Comparison of ENCODE assay signal across 24 cellular contexts in the genomic region with DNA sequence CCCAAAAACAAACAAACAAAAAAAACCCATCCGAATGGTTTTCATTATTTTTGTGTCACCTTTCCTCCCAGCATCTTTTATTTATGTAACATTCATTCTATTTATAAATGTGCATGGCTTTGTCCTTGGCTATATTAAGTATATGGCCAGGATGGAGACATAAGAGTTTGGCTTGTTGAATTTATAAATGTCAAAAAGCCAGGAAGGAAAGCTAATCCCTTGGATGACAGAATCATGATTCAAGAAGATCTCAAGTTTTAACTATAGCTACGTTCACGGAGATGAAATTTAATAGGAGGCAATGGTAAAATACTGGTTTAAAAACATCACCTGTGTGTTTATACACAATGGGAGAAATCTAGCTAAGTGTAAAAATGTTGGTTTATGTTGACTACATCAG. TPM values are rescaled to one million over a fixed set of nuclear protein-coding genes. Genes with fewer than 3 reads are reported as not detected.
DNase-seq lines count a peak whose midpoint lies in the region; ATAC-seq and TF ChIP-seq lines count a peak whose summit lies in the region.
"Had no signal": no experiment of that assay in that cellular context is flagged by ENCODE, and none has a peak within 500 bp of the region (broad histone marks: within the 10 kb centered on the region; RNA-seq: fewer than 3 reads in every experiment).

No MANE protein-coding gene starts in this region.

- no peak overlapping the region for H3K4me3 Mint-ChIP-seq in T-helper 17 cell
- H3K4me3 Mint-ChIP-seq in activated CD4-positive, alpha-beta memory T cell treated with anti-CD3 and anti-CD28 coated beads, Interleukin-2, amount 10 ng/mL, durations not matched to agents 7 days and 5 days, result no peak overlapping the region
- H3K4me3 Mint-ChIP-seq: activated CD4-positive, alpha-beta T cell treated with anti-CD3 and anti-CD28 coated beads, Interleukin-2, amount 10 ng/mL, durations not matched to agents 24 days and 14 days; activated T-cell treated with anti-CD3 and anti-CD28 coated beads, Interleukin-2, amount 50 U/mL, for 4 hours; type B pancreatic cell had no signal

- no peak for TF ChIP-seq EP300 in esophagus muscularis mucosa (IDR thresholded peaks at IDR 0.05)

- 41 to 52% methylated on average over 3 of the region's 3 CpGs for WGBS in heart right ventricle, 2 donors
- WGBS in mesenchymal stem cell, result 92% methylated on average over 3 of the region's 3 CpGs
- 70% methylated on average over 3 of the region's 3 CpGs for WGBS in esophagus muscularis mucosa

- no peak overlapping the region for H2AFZ ChIP-seq in mesenchymal stem cell (ENCODE audit: low read depth, low read length)
- H2AFZ ChIP-seq: PC-9 had no signal

- H4K91ac ChIP-seq in mesenchymal stem cell (ENCODE audit: low read length), result no peak overlapping the region

- H3K36me3 ChIP-seq in heart right ventricle (no peaks in the 10 kb centered on the region), right atrium auricular region (no peaks in the 10 kb centered on the region), mesenchymal stem cell (ENCODE audit: control insufficient read depth in 1 of 2, insufficient read depth in 2 of 2, low read depth in 1 of 2, low read length in 2 of 2) (peaks cover 2 to 11% of the 10 kb centered on the region in 2 experiments), skeletal muscle tissue (ENCODE audit: control insufficient read depth in 3 of 3, insufficient read depth in 3 of 3, low read length in 3 of 3) (no peaks in the 10 kb centered on the region), esophagus muscularis mucosa (peaks cover 0 to 3% (median 0%) of the 10 kb centered on the region in 4 donors)
- H3K36me3 ChIP-seq: spleen had no signal

- no peaks in the 10 kb centered on the region for H3K79me1 ChIP-seq in mesenchymal stem cell (replicated peaks; ENCODE audit: low read length, poor library complexity, severe bottlenecking)

- no peak for TF ChIP-seq POLR2A in esophagus muscularis mucosa (IDR thresholded peaks at IDR 0.05; ENCODE audit: low read depth)

- H2BK15ac ChIP-seq in mesenchymal stem cell (ENCODE audit: low read depth, poor library complexity, severe bottlenecking), result no peak overlapping the region

- CTCF ChIA-PET in activated CD4-positive, alpha-beta memory T cell treated with anti-CD3 and anti-CD28 coated beads, Interleukin-2, amount 10 ng/mL, durations not matched to agents 7 days and 5 days (lab: Charles Lee), result no interaction called here

- H2BK12ac ChIP-seq in mesenchymal stem cell (ENCODE audit: low read length in 2 of 2), result no peak overlapping the region

- no peak overlapping the region for H2AK5ac ChIP-seq in mesenchymal stem cell (ENCODE audit: low read length, severe bottlenecking)

- H3K18ac ChIP-seq in mesenchymal stem cell (ENCODE audit: low read depth in 1 of 2, low read length in 2 of 2), result no peak overlapping the region

- intact Hi-C loops in heart right ventricle (cut with DNase I), result loop anchor here in 1 of 10 donors (5.0 kb wide), 1 partner anchor 33 kb away; no protein-coding TSS in a partner anchor
- intact Hi-C loops in esophagus muscularis mucosa (cut with DNase I), result loop anchor here (10.0 kb wide), 1 partner anchor 595 kb away; no protein-coding TSS in a partner anchor

- peak overlapping the region in 6 of 10 donors; percentile 47 to 95 (median 66) for H3K27ac ChIP-seq in heart right ventricle
- peak overlapping the region in 1 of 2 donors; percentile 46 for H3K27ac ChIP-seq in right atrium auricular region
- H3K27ac ChIP-seq in mesenchymal stem cell (ENCODE audit: low read length, poor library complexity, severe bottlenecking), result no peak overlapping the region
- H3K27ac ChIP-seq in skeletal muscle tissue (ENCODE audit: low read depth, low read length), result peak overlapping the region; percentile 69
- H3K27ac ChIP-seq in esophagus muscularis mucosa (replicated peaks in 1 of 4), result no peak overlapping the region
- H3K27ac ChIP-seq: A549, PC-9, WERI-Rb-1 had no signal

- no peak overlapping the region for H4K8ac ChIP-seq in mesenchymal stem cell (ENCODE audit: low read length)

- H3K27me3 ChIP-seq in heart right ventricle, result no peaks in the 10 kb centered on the region
- H3K27me3 ChIP-seq in right atrium auricular region, result no peaks in the 10 kb centered on the region
- H3K27me3 ChIP-seq in mesenchymal stem cell (ENCODE audit: control insufficient read depth in 1 of 2, insufficient read depth in 1 of 2, low read length in 2 of 2), result no peaks in the 10 kb centered on the region
- H3K27me3 ChIP-seq in skeletal muscle tissue (ENCODE audit: control insufficient read depth in 3 of 3, insufficient read depth in 3 of 3, low read length in 3 of 3), result no peaks in the 10 kb centered on the region
- H3K27me3 ChIP-seq in esophagus muscularis mucosa, result no peaks in the 10 kb centered on the region
- H3K27me3 ChIP-seq: spleen had no signal

- no peak for TF ChIP-seq CTCF in heart right ventricle (IDR thresholded peaks at IDR 0.05)
- TF ChIP-seq CTCF in right atrium auricular region (IDR thresholded peaks at IDR 0.05), result no peak
- no peak for TF ChIP-seq CTCF in esophagus muscularis mucosa (IDR thresholded peaks at IDR 0.05)

- no peaks in the 10 kb centered on the region for H3K36me3 Mint-ChIP-seq in T-helper 17 cell (ENCODE audit: low read depth)
- H3K36me3 Mint-ChIP-seq in activated CD4-positive, alpha-beta memory T cell treated with anti-CD3 and anti-CD28 coated beads, Interleukin-2, amount 10 ng/mL, durations not matched to agents 7 days and 5 days (ENCODE audit: low read depth), result peaks cover 1% of the 10 kb centered on the region

- H2BK5ac ChIP-seq in mesenchymal stem cell (ENCODE audit: low read depth, low read length, poor library complexity, severe bottlenecking), result no peak overlapping the region

- peaks cover 20% of the 10 kb centered on the region for H3K4me1 Mint-ChIP-seq in T-helper 17 cell
- peaks cover 16% of the 10 kb centered on the region for H3K4me1 Mint-ChIP-seq in activated CD4-positive, alpha-beta memory T cell treated with anti-CD3 and anti-CD28 coated beads, Interleukin-2, amount 10 ng/mL, durations not matched to agents 7 days and 5 days

- ATAC-seq in heart right ventricle (no peak), T-helper 17 cell (no peak), HG03521 (IDR thresholded peaks at IDR 0.05; ENCODE audit: unreplicated experiment) (no peak)
- ATAC-seq: A549; activated T-cell treated with anti-CD3 and anti-CD28 coated beads, Interleukin-2, amount 50 U/mL, for 4 hours had no signal

- H3K4ac ChIP-seq in mesenchymal stem cell (ENCODE audit: low read depth in 1 of 2, low read length in 2 of 2), result no peak overlapping the region

- H3K23ac ChIP-seq in mesenchymal stem cell (ENCODE audit: low read length in 2 of 2), result no peak overlapping the region

- H3K9me3 ChIP-seq in heart right ventricle (no peaks in the 10 kb centered on the region), right atrium auricular region (no peaks in the 10 kb centered on the region), T-helper 17 cell (ENCODE audit: control insufficient read depth, low read length, poor library complexity, severe bottlenecking) (no peaks in the 10 kb centered on the region), mesenchymal stem cell (ENCODE audit: control insufficient read depth, low read length) (no peaks in the 10 kb centered on the region), skeletal muscle tissue (ENCODE audit: control insufficient read depth in 3 of 3, low read length in 3 of 3) (no peaks in the 10 kb centered on the region), esophagus muscularis mucosa (no peaks in the 10 kb centered on the region)
- H3K9me3 ChIP-seq: A549, HAP-1, spleen had no signal

- DNase-seq in heart right ventricle (no peak), right atrium auricular region (ENCODE audit: low spot score) (no peak), T-helper 17 cell (no peak), mesenchymal stem cell (no peak), esophagus muscularis mucosa (ENCODE audit: extremely low spot score) (no peak)
- no peak for DNase-seq in activated CD4-positive, alpha-beta memory T cell treated with anti-CD3 and anti-CD28 coated beads, Interleukin-2, amount 10 ng/mL, durations not matched to agents 7 days and 5 days
- DNase-seq: activated gamma-delta T cell treated with Interleukin-2 at 50 U/mL for 16 hours; activated T-cell treated with anti-CD3 and anti-CD28 coated beads, Interleukin-2, amount 50 U/mL, for 4 hours; KG1; NCI-H146; NCI-H510A treated with DMSO at 0.1 percent for 48 hours; NK-92 treated with Interleukin-12 subunit alpha and Interleukin-12 subunit beta, amount 100 ng/mL, for 24 hours; nucleus accumbens; PC-9; Right ventricle myocardium superior; spleen; stimulated activated CD4-positive, alpha-beta T cell treated with anti-CD3 and anti-CD28 coated beads, Interleukin-2, amount 100 ng/mL, for 48 hours; WERI-Rb-1 had no signal

- POLR2A ChIA-PET in activated CD4-positive, alpha-beta memory T cell treated with anti-CD3 and anti-CD28 coated beads, Interleukin-2, amount 10 ng/mL, durations not matched to agents 7 days and 5 days (lab: Charles Lee), result no interaction called here

- H3K4me3 ChIP-seq in heart right ventricle (no peak overlapping the region), right atrium auricular region (no peak overlapping the region), mesenchymal stem cell (ENCODE audit: insufficient read depth in 1 of 2, low read depth in 1 of 2, low read length in 2 of 2) (peak overlapping the region in 1 of 2 experiments; percentile 95), skeletal muscle tissue (ENCODE audit: low read length in 3 of 3) (peak overlapping the region; percentile 30 to 45 (median 34)), esophagus muscularis mucosa (no peak overlapping the region)
- H3K4me3 ChIP-seq: A549, HAP-1, PC-9, spleen had no signal

- peak overlapping the region; percentile 29 for H3K27ac Mint-ChIP-seq in T-helper 17 cell
- no peak overlapping the region for H3K27ac Mint-ChIP-seq in activated CD4-positive, alpha-beta memory T cell treated with anti-CD3 and anti-CD28 coated beads, Interleukin-2, amount 10 ng/mL, durations not matched to agents 7 days and 5 days
- H3K27ac Mint-ChIP-seq: activated CD4-positive, alpha-beta T cell treated with anti-CD3 and anti-CD28 coated beads, Interleukin-2, amount 10 ng/mL, durations not matched to agents 24 days and 14 days; type B pancreatic cell had no signal

- H3K9ac ChIP-seq in mesenchymal stem cell (ENCODE audit: low read length) (peak overlapping the region; percentile 92), skeletal muscle tissue (ENCODE audit: low read depth in 1 of 3, low read length in 3 of 3) (peak overlapping the region in 2 of 3 donors; percentile 2 to 47)

- peaks cover 3 to 81% (median 66%) of the 10 kb centered on the region in 9 donors for H3K4me1 ChIP-seq in heart right ventricle
- peaks cover 0 to 50% of the 10 kb centered on the region in 2 donors for H3K4me1 ChIP-seq in right atrium auricular region
- H3K4me1 ChIP-seq in mesenchymal stem cell (ENCODE audit: control insufficient read depth, insufficient read depth, low read depth, low read length), result peaks cover 3% of the 10 kb centered on the region
- H3K4me1 ChIP-seq in skeletal muscle tissue (ENCODE audit: control insufficient read depth in 3 of 3, insufficient read depth in 3 of 3, low read length in 3 of 3), result peaks cover 13 to 37% (median 31%) of the 10 kb centered on the region in 3 donors
- H3K4me1 ChIP-seq in esophagus muscularis mucosa, result peaks cover 22 to 65% (median 51%) of the 10 kb centered on the region in 4 donors

- H3K14ac ChIP-seq in mesenchymal stem cell (ENCODE audit: low read length in 2 of 2), result no peak overlapping the region

- no peak overlapping the region for H2BK120ac ChIP-seq in mesenchymal stem cell (ENCODE audit: low read depth, low read length)

- no peaks in the 10 kb centered on the region for H3K27me3 Mint-ChIP-seq in T-helper 17 cell
- H3K27me3 Mint-ChIP-seq in activated CD4-positive, alpha-beta memory T cell treated with anti-CD3 and anti-CD28 coated beads, Interleukin-2, amount 10 ng/mL, durations not matched to agents 7 days and 5 days, result no peaks in the 10 kb centered on the region
- H3K27me3 Mint-ChIP-seq: activated CD4-positive, alpha-beta T cell treated with anti-CD3 and anti-CD28 coated beads, Interleukin-2, amount 10 ng/mL, durations not matched to agents 24 days and 14 days; type B pancreatic cell had no signal

- no peak overlapping the region for H3K4me2 ChIP-seq in mesenchymal stem cell (ENCODE audit: low read length, poor library complexity, severe bottlenecking)
- H3K4me2 ChIP-seq: PC-9 had no signal

- no peaks in the 10 kb centered on the region for H3K9me3 Mint-ChIP-seq in activated CD4-positive, alpha-beta memory T cell treated with anti-CD3 and anti-CD28 coated beads, Interleukin-2, amount 10 ng/mL, durations not matched to agents 7 days and 5 days
- H3K9me3 Mint-ChIP-seq: activated CD4-positive, alpha-beta T cell treated with anti-CD3 and anti-CD28 coated beads, Interleukin-2, amount 10 ng/mL, durations not matched to agents 24 days and 14 days; activated T-cell treated with anti-CD3 and anti-CD28 coated beads, Interleukin-2, amount 50 U/mL, for 4 hours; type B pancreatic cell had no signal

RNA-seq across cellular contexts. Expression of gene CEP170, which starts 5.0 kb away (rescaled TPM):
- 10 to 100 TPM; 37.2 to 75.5 (median 56.0) TPM for total RNA-seq in heart right ventricle
- 10 to 100 TPM in 1 of 2 donors, 1 to 10 TPM in 1; 7.3 to 35.4 TPM for polyA plus RNA-seq in heart right ventricle
- total RNA-seq in right atrium auricular region, result 10 to 100 TPM; 28.4 to 29.1 TPM
- total RNA-seq in T-helper 17 cell, result 10 to 100 TPM; 26.0 to 26.5 TPM
- 67.0 TPM for polyA plus RNA-seq in mesenchymal stem cell (2013, experiment 1 of 2)
- polyA plus RNA-seq in mesenchymal stem cell (2013, experiment 2 of 2), result 67.2 TPM
- 51.1 TPM for total RNA-seq in skeletal muscle tissue
- 10 to 100 TPM; 22.5 to 24.4 TPM for total RNA-seq in activated CD4-positive, alpha-beta memory T cell treated with anti-CD3 and anti-CD28 coated beads, Interleukin-2, amount 10 ng/mL, durations not matched to agents 7 days and 5 days
- total RNA-seq in esophagus muscularis mucosa, result 10 to 100 TPM; 22.2 to 36.0 (median 30.9) TPM

RNA-seq across cellular contexts. Expression of gene SDCCAG8, which starts 5.7 kb away (rescaled TPM):
- 10 to 100 TPM; 17.0 to 37.1 (median 29.1) TPM for total RNA-seq in heart right ventricle
- polyA plus RNA-seq in heart right ventricle, result 10 to 100 TPM in 1 of 2 donors, 1 to 10 TPM in 1; 7.7 to 20.3 TPM
- total RNA-seq in right atrium auricular region, result 10 to 100 TPM; 29.0 to 34.5 TPM
- 10 to 100 TPM; 25.7 to 36.9 TPM for total RNA-seq in T-helper 17 cell
- polyA plus RNA-seq in mesenchymal stem cell (2013, experiment 1 of 2), result 36.2 TPM
- 35.7 TPM for polyA plus RNA-seq in mesenchymal stem cell (2013, experiment 2 of 2)
- total RNA-seq in skeletal muscle tissue, result 71.5 TPM
- 10 to 100 TPM; 18.8 to 20.3 TPM for total RNA-seq in activated CD4-positive, alpha-beta memory T cell treated with anti-CD3 and anti-CD28 coated beads, Interleukin-2, amount 10 ng/mL, durations not matched to agents 7 days and 5 days
- total RNA-seq in esophagus muscularis mucosa, result 10 to 100 TPM; 24.5 to 52.7 (median 31.7) TPM

Comparison
In these comparisons a context has a peak if more than half of its experiments do, and no peak if none do; other contexts are left out.
1. H3K27ac ChIP-seq: peak in heart right ventricle (6 of 10) and skeletal muscle tissue (single experiment); none in mesenchymal stem cell (single experiment) and esophagus muscularis mucosa (0 of 4).
2. H3K4me3 ChIP-seq: peak in skeletal muscle tissue (3 of 3); none in heart right ventricle (0 of 10), right atrium auricular region (0 of 2) and esophagus muscularis mucosa (0 of 4).